ENCODE assay signal across 17 cellular contexts in genomic region chr21:34774750-34775149, GRCh38.
DNase-seq lines count a peak whose midpoint lies in the region; ATAC-seq, FAIRE-seq and TF ChIP-seq lines count a peak whose summit lies in the region.
"Had no signal": no experiment of that assay in that cellular context is flagged by ENCODE, and none has a peak within 500 bp of the region (broad histone marks: within the 10 kb centered on the region; RNA-seq: fewer than 3 reads in every experiment).

No MANE protein-coding gene starts in this region.

- H4K8ac ChIP-seq in IMR-90 (ENCODE audit: low read depth in 2 of 2, low read length in 2 of 2), result no peak overlapping the region
- no peak overlapping the region for H4K8ac ChIP-seq in trophoblast cell (ENCODE audit: low read depth, low read length)

- H2BK120ac ChIP-seq in IMR-90 (ENCODE audit: low read depth, low read length) (no peak overlapping the region), trophoblast cell (ENCODE audit: insufficient read depth, low read length, poor library complexity) (no peak overlapping the region)

- no peak overlapping the region for H4K5ac ChIP-seq in IMR-90 (ENCODE audit: low read depth, low read length)

- 59% methylated on average over 2 of the region's 2 CpGs for WGBS in A549 (ENCODE audit: missing lambda C conversion rate)
- no CpG with 5 or more reads among the region's 2 CpGs for WGBS in IMR-90 (ENCODE audit: extremely low coverage in 2 of 2, insufficient read length in 1 of 2), 2 experiments
- WGBS in trophoblast cell (ENCODE audit: extremely low coverage, insufficient coverage, insufficient read length), result no CpG with 5 or more reads among the region's 2 CpGs

- no peak overlapping the region for H2BK15ac ChIP-seq in IMR-90 (ENCODE audit: low read depth, low read length)

- no peak overlapping the region for H2BK12ac ChIP-seq in trophoblast cell (ENCODE audit: low read length)

- no peak overlapping the region for H4K12ac ChIP-seq in trophoblast cell (ENCODE audit: low read depth, low read length)

- no peak overlapping the region for H2AK9ac ChIP-seq in IMR-90 (replicated peaks; ENCODE audit: low read depth, low read length, poor library complexity)

- TF ChIP-seq POLR2A in A549 (IDR thresholded peaks at IDR 0.05; ENCODE audit: low read length) (no peak), IMR-90 (IDR thresholded peaks at IDR 0.05; ENCODE audit: low read depth, low read length) (no peak)

- POLR2A ChIA-PET in A549 (lab: Yijun Ruan, JAX) (no interaction called here), IMR-90 (lab: Charles Lee; ENCODE audit: unreplicated experiment) (no interaction called here)

- peak overlapping the region in 1 of 2 experiments; percentile 57; a peak in 2 of 6 replicates for H3K27ac ChIP-seq in A549
- H3K27ac ChIP-seq in IMR-90 (ENCODE audit: insufficient read depth, low read length), result no peak overlapping the region
- peak overlapping the region; percentile 8 for H3K27ac ChIP-seq in VCaP
- peak overlapping the region; percentile 49 for H3K27ac ChIP-seq in trophoblast cell (ENCODE audit: low read depth, low read length)
- H3K27ac ChIP-seq: C4-2B had no signal

- H2BK5ac ChIP-seq in IMR-90 (ENCODE audit: low read depth, low read length, poor library complexity, severe bottlenecking) (no peak overlapping the region), trophoblast cell (ENCODE audit: low read depth, low read length, poor library complexity) (no peak overlapping the region)

- H3K36me3 ChIP-seq in IMR-90 (ENCODE audit: control insufficient read depth, insufficient read depth, low read length) (no peaks in the 10 kb centered on the region), trophoblast cell (ENCODE audit: control insufficient read depth in 1 of 2, insufficient read depth in 2 of 2, low read length in 2 of 2) (no peaks in the 10 kb centered on the region)
- H3K36me3 ChIP-seq: BE2C had no signal

- H4K20me1 ChIP-seq in IMR-90 (ENCODE audit: insufficient read depth, low read length), result no peaks in the 10 kb centered on the region

- dilution Hi-C loops in IMR-90 (cut with HindIII; ENCODE audit: low sequenced_read_pairs, unreplicated experiment), result no loop called here

- no peak overlapping the region for H2BK20ac ChIP-seq in IMR-90 (ENCODE audit: low read depth, low read length)

- H2AFZ ChIP-seq in IMR-90 (replicated peaks; ENCODE audit: low read length, poor library complexity), result no peak overlapping the region
- H2AFZ ChIP-seq in trophoblast cell (ENCODE audit: insufficient read depth, low read length, poor library complexity), result no peak overlapping the region

- H3K14ac ChIP-seq in IMR-90 (replicated peaks; ENCODE audit: low read depth, low read length), result no peak overlapping the region
- no peak overlapping the region for H3K14ac ChIP-seq in trophoblast cell (ENCODE audit: low read length)

- no peaks in the 10 kb centered on the region; the same call in 1 of the 2 replicates for H3K27me3 ChIP-seq in IMR-90 (ENCODE audit: control insufficient read depth, insufficient read depth, low read length)
- H3K27me3 ChIP-seq in trophoblast cell (ENCODE audit: insufficient read depth, low read length), result no peaks in the 10 kb centered on the region
- H3K27me3 ChIP-seq: BE2C had no signal

- DNase-seq in A549 (ENCODE audit: low read depth in 1 of 2, low spot score in 1 of 2), result no peak
- DNase-seq in IMR-90, result no peak
- DNase-seq in trophoblast cell, result peak; percentile 44 to 89
- DNase-seq in RKO (ENCODE audit: low spot score), result no peak
- DNase-seq: BE2C; CD4-positive, alpha-beta memory T cell; COR-L47; DND-41; GDM1; Kasumi-1; KBM-7 had no signal

- H3K4me1 ChIP-seq in A549, result peaks cover 28% of the 10 kb centered on the region
- peaks cover 4% of the 10 kb centered on the region for H3K4me1 ChIP-seq in IMR-90 (ENCODE audit: control insufficient read depth, insufficient read depth, low read length)
- peaks cover 4 to 6% of the 10 kb centered on the region in 2 experiments for H3K4me1 ChIP-seq in trophoblast cell (ENCODE audit: control insufficient read depth in 1 of 2, insufficient read depth in 2 of 2, low read length in 2 of 2)
- H3K4me1 ChIP-seq: BE2C had no signal

- H3K4me2 ChIP-seq in A549 (peak overlapping the region; percentile 43), IMR-90 (ENCODE audit: low read depth, low read length) (no peak overlapping the region), trophoblast cell (ENCODE audit: low read length) (no peak overlapping the region)

- no peak overlapping the region for H2AK5ac ChIP-seq in IMR-90 (ENCODE audit: low read depth, low read length)
- H2AK5ac ChIP-seq in trophoblast cell (ENCODE audit: low read length), result no peak overlapping the region

- BruUV-seq in IMR-90 (replicated peaks; lab: Mats Ljungman, UMichigan), result no TSS peak

- no peak overlapping the region for H3K18ac ChIP-seq in IMR-90 (ENCODE audit: low read depth, low read length)
- no peak overlapping the region for H3K18ac ChIP-seq in trophoblast cell (ENCODE audit: low read length)

- no peaks in the 10 kb centered on the region for H3K9me3 ChIP-seq in A549
- no peaks in the 10 kb centered on the region for H3K9me3 ChIP-seq in IMR-90 (ENCODE audit: control insufficient read depth, insufficient read depth, low read length)
- H3K9me3 ChIP-seq in trophoblast cell (ENCODE audit: insufficient read depth, low read depth, low read length), result no peaks in the 10 kb centered on the region
- H3K9me3 ChIP-seq: BE2C had no signal

- H3K4ac ChIP-seq in IMR-90 (ENCODE audit: low read depth, low read length) (no peak overlapping the region), trophoblast cell (ENCODE audit: low read depth, low read length) (no peak overlapping the region)

- H3K9me1 ChIP-seq in IMR-90 (ENCODE audit: insufficient read depth, low read length), result no peaks in the 10 kb centered on the region

- no peaks in the 10 kb centered on the region for H3K79me2 ChIP-seq in trophoblast cell (ENCODE audit: control insufficient read depth, insufficient read depth, low read length, poor library complexity)

- CTCF ChIA-PET in A549 (lab: Yijun Ruan, JAX) (interaction anchor here (1.5 to 2.1 kb wide), 2 partner anchors 21 to 29 kb away, joined by 6 to 9 read pairs; no protein-coding TSS in a partner anchor), IMR-90 (lab: Yijun Ruan, JAX) (interaction anchor here (0.8 kb wide), 1 partner anchor 29 kb away, joined by 3 read pairs; no protein-coding TSS in a partner anchor)

- intact Hi-C loops in IMR-90 (cut with micrococcal nuclease), result no loop called here

- H3K4me3 ChIP-seq in A549, result no peak overlapping the region
- H3K4me3 ChIP-seq in IMR-90 (ENCODE audit: insufficient read depth, low read depth, low read length), result no peak overlapping the region
- H3K4me3 ChIP-seq in trophoblast cell (ENCODE audit: low read depth, low read length), result no peak overlapping the region

- TF ChIP-seq RAD21 in A549 (conservative IDR thresholded peaks at IDR 0.05 in 1 of 2, IDR thresholded peaks at IDR 0.05 in 1 of 2) (no peak), IMR-90 (IDR thresholded peaks at IDR 0.05; ENCODE audit: low read length) (no peak)

- no peak overlapping the region for H3K56ac ChIP-seq in IMR-90 (ENCODE audit: extremely low read depth, insufficient read depth, low read length)

- FAIRE-seq in A549 (lab: Jason Lieb, UNC), result no peak
- FAIRE-seq: GM12892, H54 had no signal

- H3K9ac ChIP-seq in IMR-90 (ENCODE audit: low read depth, low read length), result no peak overlapping the region
- no peak overlapping the region for H3K9ac ChIP-seq in trophoblast cell (ENCODE audit: low read length)

- ATAC-seq in A549 (no peak), IMR-90 (ENCODE audit: low read depth) (no peak), GM19023 (IDR thresholded peaks at IDR 0.05; ENCODE audit: unreplicated experiment) (no peak), GM21825 (IDR thresholded peaks at IDR 0.05; ENCODE audit: unreplicated experiment) (no peak)

- in situ Hi-C loops in IMR-90 (cut with MboI; ENCODE audit: low sequenced_read_pairs), result no loop called here

- no peak for TF ChIP-seq CTCF in A549 (IDR thresholded peaks at IDR 0.05)
- no peak for TF ChIP-seq CTCF in IMR-90 (conservative IDR thresholded peaks at IDR 0.05; ENCODE audit: low read depth, low read length)
- TF ChIP-seq CTCF in VCaP (conservative IDR thresholded peaks at IDR 0.05), result no peak

- TF ChIP-seq EP300 in A549 (IDR thresholded peaks at IDR 0.05), result no peak

- no peaks in the 10 kb centered on the region for H3K79me1 ChIP-seq in IMR-90 (ENCODE audit: low read depth in 1 of 2, low read length in 2 of 2)
- peaks cover 2% of the 10 kb centered on the region for H3K79me1 ChIP-seq in trophoblast cell (ENCODE audit: low read length)

- H3K23ac ChIP-seq in IMR-90 (ENCODE audit: low read depth, low read length) (no peak overlapping the region), trophoblast cell (ENCODE audit: low read length) (no peak overlapping the region)

- H4K91ac ChIP-seq in IMR-90 (ENCODE audit: insufficient read depth, low read depth, low read length), result no peak overlapping the region
- H4K91ac ChIP-seq in trophoblast cell (ENCODE audit: low read depth, low read length), result no peak overlapping the region

TF ChIP-seq in A549, 52 proteins besides CTCF, POLR2A, EP300 and RAD21 (continues in another document):
- no peak for TF ChIP-seq HMGXB4 (CRISPR knock-in tag; IDR thresholded peaks at IDR 0.05; ENCODE audit: borderline replicate concordance)

TF ChIP-seq in IMR-90, 13 proteins besides CTCF, POLR2A, EP300 and RAD21:
- no peak for TF ChIP-seq MAFK (IDR thresholded peaks at IDR 0.05; ENCODE audit: low read depth, low read length)
- TF ChIP-seq CEBPB (IDR thresholded peaks at IDR 0.05; ENCODE audit: low read depth, low read length), result peak; percentile 91
- no peak for TF ChIP-seq SMC3 (IDR thresholded peaks at IDR 0.05; ENCODE audit: low read depth, low read length)

Comparison
In these comparisons a context has a peak if more than half of its experiments do, and no peak if none do; other contexts are left out.
1. DNase-seq: peak in trophoblast cell (2 of 2); none in A549 (0 of 2), IMR-90 (single experiment) and RKO (single experiment).